ENCODE assay signal across 1 cellular context in genomic region chr1:38586993-38587646, GRCh38.
TF ChIP-seq lines count a peak whose summit lies in the region.

No MANE protein-coding gene starts in this region.

TF ChIP-seq in HEK293, 187 proteins besides CTCF, POLR2A, EP300 and RAD21 (continued from another document):
- TF ChIP-seq PBX3 (CRISPR knock-in tag; IDR thresholded peaks at IDR 0.05) (no peak), ZFP37 (tag by site-specific recombination; IDR thresholded peaks at IDR 0.05) (no peak), ZNF335 (tag by site-specific recombination; conservative IDR thresholded peaks at IDR 0.05) (peak; percentile 47; the same call in 1 of the 2 replicates), ZNF140 (tag by site-specific recombination; IDR thresholded peaks at IDR 0.05) (no peak), ZBTB11 (tag by site-specific recombination; conservative IDR thresholded peaks at IDR 0.05; ENCODE audit: low read depth) (no peak), ZNF416 (tag by site-specific recombination; IDR thresholded peaks at IDR 0.05) (no peak), MZF1 (tag by site-specific recombination; IDR thresholded peaks at IDR 0.05; ENCODE audit: borderline replicate concordance) (no peak)
